In genomic region chr9:72478993-72479392, GRCh38 we compare ENCODE assay signal across 14 cellular contexts. TPM values are rescaled to one million over a fixed set of nuclear protein-coding genes. Genes with fewer than 3 reads are reported as not detected.
DNase-seq lines count a peak whose midpoint lies in the region; ATAC-seq, FAIRE-seq and TF ChIP-seq lines count a peak whose summit lies in the region.
"Had no signal": no experiment of that assay in that cellular context is flagged by ENCODE, and none has a peak within 500 bp of the region (broad histone marks: within the 10 kb centered on the region; RNA-seq: fewer than 3 reads in every experiment).

No MANE protein-coding gene starts in this region.

- in situ Hi-C loops in transverse colon (cut with MboI; ENCODE audit: low pct_ligation_motif_present in 1 of 4, low pct_unique_long_range_greater_than_20kb in 1 of 4, low sequenced_read_pairs in 3 of 4), result loop anchor here in 1 of 4 donors (10.0 kb wide), 1 partner anchor 64 kb away; no protein-coding TSS in a partner anchor

- no peak for TF ChIP-seq EP300 in transverse colon (IDR thresholded peaks at IDR 0.05; ENCODE audit: low read depth)

- H3K23ac ChIP-seq in neuronal stem cell (ENCODE audit: low read depth, low read length, poor library complexity), result no peak overlapping the region

- H3K79me1 ChIP-seq in neuronal stem cell (ENCODE audit: low read depth, low read length), result no peaks in the 10 kb centered on the region

- H4K8ac ChIP-seq in neuronal stem cell (ENCODE audit: low read depth, low read length), result no peak overlapping the region

- POLR2A ChIA-PET in PC-9 (lab: Charles Lee; ENCODE audit: unreplicated experiment), result interaction anchor here (0.7 kb wide), 1 partner anchor 275 kb away, joined by 4 read pairs; no protein-coding TSS in a partner anchor

- H3K27me3 ChIP-seq in heart left ventricle, result no peaks in the 10 kb centered on the region
- no peaks in the 10 kb centered on the region for H3K27me3 ChIP-seq in PC-9 (ENCODE audit: insufficient read depth, low read depth)
- no peaks in the 10 kb centered on the region for H3K27me3 ChIP-seq in esophagus squamous epithelium
- no peaks in the 10 kb centered on the region for H3K27me3 ChIP-seq in transverse colon
- H3K27me3 ChIP-seq in neuronal stem cell (ENCODE audit: control insufficient read depth in 3 of 3, insufficient read depth in 3 of 3, low read depth in 1 of 3, low read length in 3 of 3), result no peaks in the 10 kb centered on the region
- H3K27me3 ChIP-seq: breast epithelium had no signal

- BruUV-seq in PC-9 (replicated peaks; lab: Mats Ljungman, UMichigan), result no TSS peak

- no peak overlapping the region for H3K4ac ChIP-seq in neuronal stem cell (ENCODE audit: low read length)

- FAIRE-seq in GM19239 (lab: Jason Lieb, UNC), result no peak

- peaks cover 30% of the 10 kb centered on the region for H3F3A ChIP-seq in PC-9 (ENCODE audit: insufficient read depth, low read depth)

- H2AFZ ChIP-seq in PC-9 (no peak overlapping the region), neuronal stem cell (ENCODE audit: low read length) (no peak overlapping the region)

- no peak overlapping the region for H2BK120ac ChIP-seq in neuronal stem cell (ENCODE audit: low read depth, low read length)

- ATAC-seq in heart left ventricle (no peak), left ventricle myocardium superior (no peak), esophagus mucosa (no peak)

- no peak for TF ChIP-seq POLR2A in heart left ventricle (IDR thresholded peaks at IDR 0.05)
- no peak for TF ChIP-seq POLR2A in esophagus squamous epithelium (IDR thresholded peaks at IDR 0.05)
- no peak for TF ChIP-seq POLR2A in transverse colon (IDR thresholded peaks at IDR 0.05)

- no peaks in the 10 kb centered on the region for H4K20me1 ChIP-seq in PC-9 (ENCODE audit: insufficient read depth)

- H3K4me3 ChIP-seq in heart left ventricle (peak overlapping the region in 7 of 12 donors; percentile 0 to 37 (median 12)), PC-9 (no peak overlapping the region), esophagus squamous epithelium (peak overlapping the region in 1 of 4 donors; percentile 5), transverse colon (no peak overlapping the region), neuronal stem cell (ENCODE audit: low read length in 2 of 2) (no peak overlapping the region)
- H3K4me3 ChIP-seq: breast epithelium had no signal

- intact Hi-C loops in heart left ventricle (cut with DNase I) (loop anchor here in 2 of 10 donors (5.0 to 10.0 kb wide), 4 partner anchors 98 to 184 kb away; partner anchors contain the start of gene ZFAND5 (in 1 of the 2)), left ventricle myocardium superior (cut with micrococcal nuclease) (no loop called here), PC-9 (cut with micrococcal nuclease; ENCODE audit: unreplicated experiment) (loop anchor here (1.0 to 5.0 kb wide), 9 partner anchors 37 to 440 kb away; partner anchors contain the start of gene ZFAND5), esophagus squamous epithelium (cut with DNase I) (no loop called here), transverse colon (cut with DNase I; ENCODE audit: low total_unique reads) (no loop called here)

- H3K4me1 ChIP-seq in heart left ventricle (peaks cover 0 to 18% (median 7%) of the 10 kb centered on the region in 12 donors), PC-9 (replicated peaks; ENCODE audit: insufficient read depth) (peaks cover 47% of the 10 kb centered on the region), esophagus squamous epithelium (peaks cover 0 to 26% (median 15%) of the 10 kb centered on the region in 3 donors), transverse colon (peaks cover 0 to 33% (median 19%) of the 10 kb centered on the region in 4 donors), neuronal stem cell (ENCODE audit: control insufficient read depth in 2 of 2, insufficient read depth in 1 of 2, low read depth in 1 of 2, low read length in 2 of 2) (no peaks in the 10 kb centered on the region)

- no peak overlapping the region for H3K18ac ChIP-seq in neuronal stem cell (ENCODE audit: low read length)

- H3K9me3 ChIP-seq in heart left ventricle, result no peaks in the 10 kb centered on the region
- H3K9me3 ChIP-seq in PC-9 (ENCODE audit: insufficient read depth, low read depth), result no peaks in the 10 kb centered on the region; the same call in none of the 2 replicates
- H3K9me3 ChIP-seq in esophagus squamous epithelium, result no peaks in the 10 kb centered on the region
- H3K9me3 ChIP-seq in transverse colon, result no peaks in the 10 kb centered on the region
- H3K9me3 ChIP-seq in neuronal stem cell (replicated peaks in 1 of 2; ENCODE audit: control insufficient read depth in 2 of 2, insufficient read depth in 1 of 2, low read depth in 1 of 2, low read length in 2 of 2), result no peaks in the 10 kb centered on the region
- H3K9me3 ChIP-seq: breast epithelium had no signal

- no peaks in the 10 kb centered on the region for H3K9me2 ChIP-seq in PC-9 (ENCODE audit: insufficient read depth)

- CTCF ChIA-PET in PC-9 (lab: Charles Lee), result interaction anchor here (0.7 kb wide), 1 partner anchor 17 kb away, joined by 4 read pairs; no protein-coding TSS in a partner anchor

- H2AK5ac ChIP-seq in neuronal stem cell (ENCODE audit: low read depth, low read length), result no peak overlapping the region

- WGBS in heart left ventricle, 4 donors, result 66 to 71% (median 69%) methylated on average over 3 of the region's 3 CpGs
- WGBS in esophagus squamous epithelium, 2 donors, result 62 to 83% methylated on average over 3 of the region's 3 CpGs
- WGBS in transverse colon (ENCODE audit: low coverage in 1 of 2), 2 donors, result 79 to 85% methylated on average over 3 of the region's 3 CpGs
- WGBS in neuronal stem cell (ENCODE audit: extremely low coverage in 2 of 2, insufficient read length in 2 of 2, insufficient replicate concordance in 1 of 2), 2 donors, result no CpG with 5 or more reads among the region's 3 CpGs

- no peak overlapping the region for H3K9ac ChIP-seq in neuronal stem cell (ENCODE audit: low read depth, low read length, poor library complexity)

- H3K14ac ChIP-seq in neuronal stem cell (ENCODE audit: low read length), result no peak overlapping the region

- no peak for TF ChIP-seq CTCF in heart left ventricle (IDR thresholded peaks at IDR 0.05)
- no peak for TF ChIP-seq CTCF in PC-9 (conservative IDR thresholded peaks at IDR 0.05)
- no peak for TF ChIP-seq CTCF in esophagus squamous epithelium (IDR thresholded peaks at IDR 0.05)
- no peak for TF ChIP-seq CTCF in transverse colon (IDR thresholded peaks at IDR 0.05)

- H3K4me2 ChIP-seq in PC-9 (peak overlapping the region; percentile 71), neuronal stem cell (ENCODE audit: insufficient read depth, low read length, poor library complexity, severe bottlenecking) (no peak overlapping the region)

- H3K36me3 ChIP-seq in heart left ventricle, result no peaks in the 10 kb centered on the region
- no peaks in the 10 kb centered on the region for H3K36me3 ChIP-seq in PC-9 (ENCODE audit: low read depth)
- no peaks in the 10 kb centered on the region for H3K36me3 ChIP-seq in esophagus squamous epithelium
- H3K36me3 ChIP-seq in transverse colon, result no peaks in the 10 kb centered on the region
- no peaks in the 10 kb centered on the region for H3K36me3 ChIP-seq in neuronal stem cell (replicated peaks in 1 of 2; ENCODE audit: control insufficient read depth in 2 of 2, insufficient read depth in 2 of 2, low read length in 2 of 2)
- H3K36me3 ChIP-seq: breast epithelium had no signal

- no peaks in the 10 kb centered on the region for H3K79me2 ChIP-seq in PC-9 (ENCODE audit: low read depth)

- DNase-seq in heart left ventricle (no peak), left ventricle myocardium superior (no peak), PC-9 (no peak), esophagus squamous epithelium (lab: John Stamatoyannopoulos, UW) (no peak), transverse colon (no peak), GM19239 (ENCODE audit: insufficient read length, low spot score) (no peak), neuronal stem cell (ENCODE audit: low spot score) (no peak)
- DNase-seq: C1 segment of cervical spinal cord; erythroblast; GF-D8; stimulated activated naive CD4-positive, alpha-beta T cell treated with Interleukin-2 at 50 U/mL for 16 hours had no signal

- no peak overlapping the region for H2BK15ac ChIP-seq in neuronal stem cell (ENCODE audit: low read length)

- no peak overlapping the region for H2BK5ac ChIP-seq in neuronal stem cell (ENCODE audit: low read length)

- peak overlapping the region in 2 of 12 donors; percentile 13 to 53 for H3K27ac ChIP-seq in heart left ventricle
- H3K27ac ChIP-seq in PC-9, result peak overlapping the region; percentile 94
- peak overlapping the region in 3 of 4 donors; percentile 74 to 82 (median 78) for H3K27ac ChIP-seq in esophagus squamous epithelium
- peak overlapping the region in 3 of 4 donors; percentile 59 to 76 (median 71) for H3K27ac ChIP-seq in transverse colon
- H3K27ac ChIP-seq in neuronal stem cell (replicated peaks; ENCODE audit: low read length), result no peak overlapping the region

- no peak overlapping the region for H4K91ac ChIP-seq in neuronal stem cell (ENCODE audit: low read depth, low read length, poor library complexity)

- no peak overlapping the region for H2BK12ac ChIP-seq in neuronal stem cell (ENCODE audit: low read length)

RNA-seq across cellular contexts. Expression of gene TMC1, which starts 42.4 kb away (rescaled TPM):
- under 1 TPM in 6 of 9 donors, not detected in 3; 0.07 to 0.75 (median 0.33) TPM for total RNA-seq in heart left ventricle
- polyA plus RNA-seq in heart left ventricle, result not detected
- not detected for total RNA-seq in left ventricle myocardium superior
- total RNA-seq in PC-9 (2021), result 5.5 and 9.0 TPM in 2 replicates
- 1 to 10 TPM in 3 of 4 donors, not detected in 1; 1.1 to 3.1 (median 1.5) TPM for total RNA-seq in esophagus squamous epithelium
- under 1 TPM in 1 of 4 donors, not detected in 3; 0.32 TPM for total RNA-seq in transverse colon
- polyA plus RNA-seq in neuronal stem cell (2013, experiment 1 of 2), result not detected
- 0.01 TPM for polyA plus RNA-seq in neuronal stem cell (2013, experiment 2 of 2)
- 3.3 TPM for total RNA-seq in esophagus mucosa
- total RNA-seq: mesothelial cell of epicardium had no signal

Comparison
In these comparisons a context has a peak if more than half of its experiments do, and no peak if none do; other contexts are left out.
1. H3K4me3 ChIP-seq: peak in heart left ventricle (7 of 12); none in PC-9 (single experiment), transverse colon (0 of 4) and neuronal stem cell (0 of 2).